ENCODE assay signal across 9 cellular contexts in genomic region chr6:95991906-95992305, GRCh38. TPM values are rescaled to one million over a fixed set of nuclear protein-coding genes. Genes with fewer than 3 reads are reported as not detected.
"Had no signal": no experiment of that assay in that cellular context is flagged by ENCODE, and none has a peak within 500 bp of the region (broad histone marks: within the 10 kb centered on the region; RNA-seq: fewer than 3 reads in every experiment).

No MANE protein-coding gene starts in this region.

- H3K4me3 ChIP-seq: GM23338 had no signal

- H3K4me3 Mint-ChIP-seq: GM23338, H9, HFFc6, IgD-negative memory B cell had no signal

- H3K27ac ChIP-seq: HL-60 had no signal

- H3K36me3 Mint-ChIP-seq: IgD-negative memory B cell had no signal

- FAIRE-seq: H1, H54, HepG2 had no signal

- ATAC-seq: GM23338, HCT116, HepG2 had no signal

- H3K27me3 Mint-ChIP-seq: IgD-negative memory B cell had no signal

- H3K27ac Mint-ChIP-seq: GM23338, H9, HFFc6, IgD-negative memory B cell had no signal

- DNase-seq: H9, HFFc6 had no signal

- H3K4me1 Mint-ChIP-seq: GM23338, H9, IgD-negative memory B cell had no signal

RNA-seq across cellular contexts. Expression of gene FUT9, which starts 23.9 kb away (rescaled TPM):
- total RNA-seq: HepG2, HFFc6 had no signal
- polyA plus RNA-seq: IgD-negative memory B cell had no signal
